27 cellular contexts compared by ENCODE assay signal in the genomic region with DNA sequence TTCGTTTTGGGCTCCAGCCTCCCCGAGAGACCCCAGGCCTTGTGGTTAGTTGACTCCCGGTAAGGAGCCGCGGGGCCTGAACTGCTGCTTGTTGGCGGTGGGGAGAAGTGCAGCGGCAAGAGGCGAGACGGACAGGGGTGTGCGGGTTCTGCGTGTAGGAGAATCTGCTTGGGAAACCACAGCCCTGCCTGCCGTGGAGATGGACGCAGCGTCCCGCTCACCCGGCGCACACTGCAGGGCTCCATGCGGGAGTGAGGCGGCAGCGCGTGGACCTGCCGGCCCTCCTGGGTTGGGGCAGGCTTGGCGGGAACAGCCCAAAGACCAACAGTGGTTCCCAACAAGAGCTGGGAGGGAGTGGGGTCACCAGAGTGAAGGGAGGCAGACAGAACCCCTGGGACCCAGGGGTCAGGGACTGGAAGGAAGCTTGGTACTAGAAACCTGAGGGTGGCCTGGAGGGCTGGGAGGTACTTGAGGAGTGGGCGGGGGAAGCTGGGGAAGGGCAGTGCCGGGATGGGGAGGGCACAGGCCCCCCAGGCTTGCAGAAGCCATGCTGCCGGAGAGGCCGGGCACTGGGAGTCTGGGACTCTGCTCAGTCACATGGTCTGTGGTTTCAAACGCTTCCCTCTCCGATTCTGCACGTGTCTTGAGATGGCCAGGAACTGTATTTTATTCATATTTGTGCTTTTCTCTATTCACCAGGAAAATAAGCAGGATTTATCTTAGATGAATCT.
DNase-seq lines count a peak whose midpoint lies in the region; TF ChIP-seq lines count a peak whose summit lies in the region.
"Had no signal": no experiment of that assay in that cellular context is flagged by ENCODE, and none has a peak within 500 bp of the region (broad histone marks: within the 10 kb centered on the region; RNA-seq: fewer than 3 reads in every experiment).

No MANE protein-coding gene starts in this region.

- no peak overlapping the region for H4K8ac ChIP-seq in H9 (replicated peaks; ENCODE audit: insufficient read length, low read depth, low read length)

- no peaks in the 10 kb centered on the region for H3K79me1 ChIP-seq in H9 (ENCODE audit: insufficient read depth, low read depth, low read length, poor library complexity, severe bottlenecking)

- H2BK15ac ChIP-seq in H9 (ENCODE audit: low read depth, low read length) = no peak overlapping the region

- no CpG with 5 or more reads among the region's 30 CpGs for WGBS in H9 (ENCODE audit: extremely low coverage, insufficient read length, low lambda C conversion rate)

- H3K4me1 Mint-ChIP-seq in H9 (peaks cover 5 to 21% of the 10 kb centered on the region in 2 experiments), brain (peaks cover 76% of the 10 kb centered on the region), nephron progenitor cell (peaks cover 86% of the 10 kb centered on the region)

- no peak overlapping the region for H2BK20ac ChIP-seq in H9 (ENCODE audit: low read depth, low read length, poor library complexity, severe bottlenecking)

- H3T11ph ChIP-seq in H9 (ENCODE audit: low read length) = no peak overlapping the region

- no peaks in the 10 kb centered on the region for H3K27me3 ChIP-seq in BLaER1
- no peaks in the 10 kb centered on the region for H3K27me3 ChIP-seq in H9 (ENCODE audit: insufficient read depth, low read length)
- no peaks in the 10 kb centered on the region for H3K27me3 ChIP-seq in WERI-Rb-1 (ENCODE audit: insufficient read depth, low read depth, severe bottlenecking)
- H3K27me3 ChIP-seq: brain microvascular endothelial cell, gastroesophageal sphincter, spleen, stomach had no signal

- H2BK120ac ChIP-seq in H9 (ENCODE audit: low read depth, low read length, poor library complexity, severe bottlenecking) = no peak overlapping the region

- H3K4me3 Mint-ChIP-seq in H9 (no peak overlapping the region), brain (no peak overlapping the region), nephron progenitor cell (no peak overlapping the region)
- H3K4me3 Mint-ChIP-seq: activated CD4-positive, alpha-beta memory T cell treated with anti-CD3 and anti-CD28 coated beads, Interleukin-2, amount 10 ng/mL, durations not matched to agents 7 days and 5 days; activated naive CD4-positive, alpha-beta T cell treated with anti-CD3 and anti-CD28 coated beads, Interleukin-2, amount 50 U/mL, for 24 hours; B cell; memory B cell; T-helper 1 cell treated with Interleukin-12 subunit alpha and Interleukin-12 subunit beta and Interleukin-4 antibody, amounts not matched to agents 30 μg/mL and 1 μg/mL, for 36 hours had no signal

- H3K4ac ChIP-seq in H9 (ENCODE audit: low read depth, low read length) = no peak overlapping the region

- no peak overlapping the region; the same call in 1 of the 2 replicates for H3K14ac ChIP-seq in H9 (ENCODE audit: insufficient read depth, low read length)

- no peak overlapping the region for H3K23ac ChIP-seq in H9 (ENCODE audit: insufficient read length, low read depth, low read length)

- H3K36me3 ChIP-seq in BLaER1 (no peaks in the 10 kb centered on the region), WERI-Rb-1 (no peaks in the 10 kb centered on the region)
- H3K36me3 ChIP-seq: brain microvascular endothelial cell, gastroesophageal sphincter, spleen, stomach had no signal

- peak overlapping the region; percentile 37 to 52 (median 49); a peak in 3 of 7 replicates for H3K27ac Mint-ChIP-seq in H9
- H3K27ac Mint-ChIP-seq in brain = peak overlapping the region in 4 of 5 experiments; percentile 34 to 72 (median 62)
- H3K27ac Mint-ChIP-seq in nephron progenitor cell = peak overlapping the region; percentile 97
- H3K27ac Mint-ChIP-seq: activated CD4-positive, alpha-beta memory T cell treated with anti-CD3 and anti-CD28 coated beads, Interleukin-2, amount 10 ng/mL, durations not matched to agents 7 days and 5 days; activated naive CD4-positive, alpha-beta T cell treated with anti-CD3 and anti-CD28 coated beads, Interleukin-2, amount 50 U/mL, for 24 hours; B cell; IgD-negative memory B cell; memory B cell; T-helper 1 cell treated with Interleukin-12 subunit alpha and Interleukin-12 subunit beta and Interleukin-4 antibody, amounts not matched to agents 30 μg/mL and 1 μg/mL, for 36 hours had no signal

- H3K27me3 Mint-ChIP-seq in H9 (ENCODE audit: low read depth) = no peaks in the 10 kb centered on the region; the same call in 1 of the 2 replicates
- H3K27me3 Mint-ChIP-seq in brain = no peaks in the 10 kb centered on the region
- H3K27me3 Mint-ChIP-seq in nephron progenitor cell (ENCODE audit: low read depth, poor library complexity) = peaks cover 9% of the 10 kb centered on the region
- H3K27me3 Mint-ChIP-seq: activated naive CD4-positive, alpha-beta T cell treated with anti-CD3 and anti-CD28 coated beads, Interleukin-2, amount 50 U/mL, for 24 hours; B cell had no signal

- peak overlapping the region; percentile 55 for H3K4me3 ChIP-seq in BLaER1
- H3K4me3 ChIP-seq in WERI-Rb-1 (ENCODE audit: low read depth, low read length) = no peak overlapping the region
- H3K4me3 ChIP-seq: gastroesophageal sphincter, spleen, stomach had no signal

- H2AFZ ChIP-seq in H9 (ENCODE audit: low read length) = no peak overlapping the region

- no peaks in the 10 kb centered on the region for H3K79me2 ChIP-seq in H9 (ENCODE audit: insufficient read depth, low read length)

- H3K9me3 Mint-ChIP-seq in H9 = 0 out of 5 replicates have a peak, but pooled peaks cover 0 to 4% of the 10 kb centered on the region in 2 experiments
- H3K9me3 Mint-ChIP-seq in brain = peaks cover 0 to 3% (median 0%) of the 10 kb centered on the region in 5 experiments
- no peaks in the 10 kb centered on the region for H3K9me3 Mint-ChIP-seq in nephron progenitor cell
- H3K9me3 Mint-ChIP-seq: activated CD4-positive, alpha-beta memory T cell treated with anti-CD3 and anti-CD28 coated beads, Interleukin-2, amount 10 ng/mL, durations not matched to agents 7 days and 5 days; activated naive CD4-positive, alpha-beta T cell treated with anti-CD3 and anti-CD28 coated beads, Interleukin-2, amount 50 U/mL, for 24 hours; IgD-negative memory B cell; T-helper 1 cell treated with Interleukin-12 subunit alpha and Interleukin-12 subunit beta and Interleukin-4 antibody, amounts not matched to agents 30 μg/mL and 1 μg/mL, for 36 hours had no signal

- H3K23me2 ChIP-seq in H9 (ENCODE audit: insufficient read length, low read depth, low read length, poor library complexity, severe bottlenecking) = no peaks in the 10 kb centered on the region

- peak overlapping the region; percentile 91 for H3K27ac ChIP-seq in BLaER1
- no peak overlapping the region for H3K27ac ChIP-seq in H9 (ENCODE audit: insufficient read length, low read depth, low read length)
- no peak overlapping the region for H3K27ac ChIP-seq in WERI-Rb-1
- H3K27ac ChIP-seq: brain microvascular endothelial cell, gastroesophageal sphincter, spleen, stomach had no signal

- H4K91ac ChIP-seq in H9 (ENCODE audit: insufficient read length, low read depth, low read length) = no peak overlapping the region

- H4K5ac ChIP-seq in H9 (ENCODE audit: insufficient read length, low read depth, low read length) = no peak overlapping the region

- H2AK5ac ChIP-seq in H9 (ENCODE audit: insufficient read length, low read length) = no peak overlapping the region

- H3K4me2 ChIP-seq in BLaER1 (peak overlapping the region; percentile 96), H9 (ENCODE audit: insufficient read depth, insufficient read length, low read length) (no peak overlapping the region)

- H3K9ac ChIP-seq in BLaER1 (peak overlapping the region; percentile 76), H9 (ENCODE audit: extremely low read depth, insufficient read length, low read length) (no peak overlapping the region)

- no peak overlapping the region for H3K18ac ChIP-seq in H9 (ENCODE audit: insufficient read length, low read depth, low read length)

- TF ChIP-seq CTCF in H9 (conservative IDR thresholded peaks at IDR 0.05) = no peak
- no peak for TF ChIP-seq CTCF in brain (conservative IDR thresholded peaks at IDR 0.05)
- TF ChIP-seq CTCF in nephron progenitor cell (IDR thresholded peaks at IDR 0.05) = no peak
- TF ChIP-seq CTCF in WERI-Rb-1 (IDR thresholded peaks at IDR 0.05; ENCODE audit: low read depth, low read length) = no peak

- H3K9me3 ChIP-seq in BLaER1 (no peaks in the 10 kb centered on the region), H9 (ENCODE audit: control insufficient read depth, low read depth, low read length) (no peaks in the 10 kb centered on the region), WERI-Rb-1 (ENCODE audit: severe bottlenecking) (no peaks in the 10 kb centered on the region)
- H3K9me3 ChIP-seq: gastroesophageal sphincter, spleen, stomach had no signal

- peaks cover 0 to 2% (median 0%) of the 10 kb centered on the region in 3 experiments; a peak in 3 of 7 replicates for H3K36me3 Mint-ChIP-seq in H9 (ENCODE audit: insufficient read depth in 1 of 3, low read depth in 3 of 3)
- H3K36me3 Mint-ChIP-seq in brain = peaks cover 4% of the 10 kb centered on the region
- peaks cover under 1% of the 10 kb centered on the region for H3K36me3 Mint-ChIP-seq in nephron progenitor cell (ENCODE audit: low read depth)
- H3K36me3 Mint-ChIP-seq: activated naive CD4-positive, alpha-beta T cell treated with anti-CD3 and anti-CD28 coated beads, Interleukin-2, amount 50 U/mL, for 24 hours had no signal

- H3K56ac ChIP-seq in H9 (ENCODE audit: insufficient read length, low read depth, low read length) = no peak overlapping the region

- no peak overlapping the region for H2BK12ac ChIP-seq in H9 (ENCODE audit: insufficient read length, low read depth, low read length)

- H3K4me1 ChIP-seq in BLaER1 (peaks cover 94% of the 10 kb centered on the region), H9 (ENCODE audit: insufficient read depth, low read length) (no peaks in the 10 kb centered on the region)

- DNase-seq in H9 (no peak), nephron progenitor cell (no peak), HK-2 (ENCODE audit: unreplicated experiment) (no peak), islet precursor cell (no peak), WERI-Rb-1 (no peak), medulla oblongata (ENCODE audit: extremely low spot score) (no peak)
- DNase-seq: ACHN; activated CD4-positive, alpha-beta memory T cell treated with anti-CD3 and anti-CD28 coated beads, Interleukin-2, amount 10 ng/mL, durations not matched to agents 7 days and 5 days; activated CD4-positive, CD25-positive, alpha-beta regulatory T cell treated with anti-CD3 and anti-CD28 coated beads, Interleukin-2, amount 50 U/mL, for 72 hours; activated T-cell treated with anti-CD3 and anti-CD28 coated beads for 4 hours; amniotic stem cell; brain microvascular endothelial cell; cerebellar nuclear complex; COR-L47; NCI-H1930; NCI-H2171 treated with DMSO at 0.1 percent for 48 hours; NCI-H510A; stomach had no signal

- H4K20me1 ChIP-seq in BLaER1 (peaks cover 68% of the 10 kb centered on the region), H9 (ENCODE audit: control insufficient read depth, insufficient read depth, insufficient read length) (peaks cover 2% of the 10 kb centered on the region)

- H2BK5ac ChIP-seq in H9 (ENCODE audit: insufficient read length, low read length) = no peak overlapping the region
